In genomic region chr2:140654565-140654964, GRCh38 we compare ENCODE assay signal across 16 cellular contexts.
"Had no signal": no experiment of that assay in that cellular context is flagged by ENCODE, and none has a peak within 500 bp of the region (broad histone marks: within the 10 kb centered on the region; RNA-seq: fewer than 3 reads in every experiment).

No MANE protein-coding gene starts in this region.

- H3K27me3 Mint-ChIP-seq: activated CD4-positive, alpha-beta T cell treated with anti-CD3 and anti-CD28 coated beads for 36 hours; central memory CD8-positive, alpha-beta T cell; stimulated activated naive B cell treated with anti-CD40 and anti-IgM and Interleukin-4, amounts not matched to agents 10 μg/mL and 1 μg/mL and 100 μg/mL, for 72 hours had no signal

- H3K36me3 ChIP-seq: heart left ventricle, left ventricle myocardium inferior, WERI-Rb-1 had no signal

- H3K4me1 ChIP-seq: heart left ventricle, left ventricle myocardium inferior had no signal

- H3K4me1 Mint-ChIP-seq: activated CD4-positive, alpha-beta T cell treated with anti-CD3 and anti-CD28 coated beads for 36 hours; central memory CD8-positive, alpha-beta T cell; neural crest cell; stimulated activated naive B cell treated with anti-CD40 and anti-IgM and Interleukin-4, amounts not matched to agents 10 μg/mL and 1 μg/mL and 100 μg/mL, for 72 hours had no signal

- H3K27ac ChIP-seq: epithelial cell of prostate, heart left ventricle, left ventricle myocardium inferior, WERI-Rb-1 had no signal

- H3K27ac Mint-ChIP-seq: activated CD4-positive, alpha-beta T cell treated with anti-CD3 and anti-CD28 coated beads for 36 hours; activated naive CD4-positive, alpha-beta T cell treated with anti-CD3 and anti-CD28 coated beads for 36 hours; stimulated activated naive B cell treated with anti-CD40 and anti-IgM and Interleukin-4, amounts not matched to agents 10 μg/mL and 1 μg/mL and 100 μg/mL, for 72 hours had no signal

- H3K9me3 Mint-ChIP-seq: neural crest cell; stimulated activated naive B cell treated with anti-CD40 and anti-IgM and Interleukin-4, amounts not matched to agents 10 μg/mL and 1 μg/mL and 100 μg/mL, for 72 hours had no signal

- H3K4me3 ChIP-seq: heart left ventricle, left ventricle myocardium inferior had no signal

- H3K36me3 Mint-ChIP-seq: stimulated activated naive B cell treated with anti-CD40 and anti-IgM and Interleukin-4, amounts not matched to agents 10 μg/mL and 1 μg/mL and 100 μg/mL, for 72 hours had no signal

- ATAC-seq: activated CD4-positive, alpha-beta T cell treated with anti-CD3 and anti-CD28 coated beads for 36 hours; heart left ventricle; sciatic nerve; stimulated activated naive B cell treated with anti-CD40 and anti-IgM and Interleukin-4, amounts not matched to agents 10 μg/mL and 1 μg/mL and 100 μg/mL, for 72 hours had no signal

- H3K27me3 ChIP-seq: heart left ventricle had no signal

- H3K9me3 ChIP-seq: heart left ventricle, left ventricle myocardium inferior had no signal

- H3K4me3 Mint-ChIP-seq: activated CD4-positive, alpha-beta T cell treated with anti-CD3 and anti-CD28 coated beads for 36 hours; activated naive CD4-positive, alpha-beta T cell treated with anti-CD3 and anti-CD28 coated beads for 36 hours; central memory CD8-positive, alpha-beta T cell; neural crest cell; stimulated activated naive B cell treated with anti-CD40 and anti-IgM and Interleukin-4, amounts not matched to agents 10 μg/mL and 1 μg/mL and 100 μg/mL, for 72 hours had no signal

- DNase-seq: activated CD4-positive, alpha-beta T cell treated with anti-CD3 and anti-CD28 coated beads for 36 hours; activated naive CD4-positive, alpha-beta T cell treated with anti-CD3 and anti-CD28 coated beads for 36 hours; effector memory CD4-positive, alpha-beta T cell; heart left ventricle; kidney; left ventricle myocardium inferior; mesendoderm; stimulated activated CD4-positive, alpha-beta T cell treated with anti-CD3 and anti-CD28 coated beads, Interleukin-2, amount 100 ng/mL, for 24 hours; stimulated activated naive B cell treated with anti-CD40 and anti-IgM and Interleukin-4, amounts not matched to agents 10 μg/mL and 1 μg/mL and 100 μg/mL, for 72 hours; SW 1271; trophoblast cell; WERI-Rb-1 had no signal
